27 cellular contexts compared by ENCODE assay signal in genomic region chr19:47024502-47024901, GRCh38. TPM values are rescaled to one million over a fixed set of nuclear protein-coding genes. Genes with fewer than 3 reads are reported as not detected.
"Had no signal": no experiment of that assay in that cellular context is flagged by ENCODE, and none has a peak within 500 bp of the region (broad histone marks: within the 10 kb centered on the region; RNA-seq: fewer than 3 reads in every experiment).

No MANE protein-coding gene starts in this region.

- H3K36me3 ChIP-seq: esophagus squamous epithelium, gastrocnemius medialis, heart right ventricle, left lung, lower lobe of right lung had no signal

- H3K9me3 ChIP-seq: esophagus squamous epithelium, gastrocnemius medialis, heart right ventricle, left lung, lower lobe of right lung, mucosa of descending colon had no signal

- H3K36me3 Mint-ChIP-seq: mesothelial cell of epicardium, naive B cell had no signal

- H3K4me3 ChIP-seq: coronary artery, dorsolateral prefrontal cortex, esophagus squamous epithelium, gastrocnemius medialis, heart right ventricle, left lung, lower lobe of right lung, mucosa of descending colon had no signal

- H3K27ac ChIP-seq: coronary artery, dorsolateral prefrontal cortex, epithelial cell of prostate, esophagus squamous epithelium, gastrocnemius medialis, heart right ventricle, left lung, lower lobe of right lung had no signal

- H3K9me3 Mint-ChIP-seq: effector memory CD8-positive, alpha-beta T cell; endodermal cell; mesothelial cell of epicardium had no signal

- ATAC-seq: effector memory CD8-positive, alpha-beta T cell; esophagus mucosa; gastrocnemius medialis; heart right ventricle; left cardiac atrium; left lung; left ventricle myocardium superior; lower lobe of right lung; mucosa of descending colon had no signal

- H3K4me3 Mint-ChIP-seq: effector memory CD8-positive, alpha-beta T cell; endodermal cell; mesothelial cell of epicardium; naive B cell had no signal

- DNase-seq: dermis blood vessel endothelial cell; dorsolateral prefrontal cortex; effector CD8-positive, alpha-beta T cell; effector memory CD8-positive, alpha-beta T cell; endodermal cell; erythroblast; esophagus squamous epithelium; foreskin fibroblast; foreskin melanocyte; gastrocnemius medialis; glutamatergic neuron; head of caudate nucleus; heart right ventricle; hippocampal formation; left cardiac atrium; left lung; left ventricle myocardium superior; lower lobe of right lung; mesenchymal stem cell; mucosa of descending colon; naive B cell had no signal

RNA-seq across cellular contexts. Expression of gene NPAS1, which starts 4.9 kb away (rescaled TPM):
- total RNA-seq: lung microvascular endothelial cell, mesenteric fat pad had no signal
